Comparison of ENCODE assay signal across 8 cellular contexts in the genomic region with DNA sequence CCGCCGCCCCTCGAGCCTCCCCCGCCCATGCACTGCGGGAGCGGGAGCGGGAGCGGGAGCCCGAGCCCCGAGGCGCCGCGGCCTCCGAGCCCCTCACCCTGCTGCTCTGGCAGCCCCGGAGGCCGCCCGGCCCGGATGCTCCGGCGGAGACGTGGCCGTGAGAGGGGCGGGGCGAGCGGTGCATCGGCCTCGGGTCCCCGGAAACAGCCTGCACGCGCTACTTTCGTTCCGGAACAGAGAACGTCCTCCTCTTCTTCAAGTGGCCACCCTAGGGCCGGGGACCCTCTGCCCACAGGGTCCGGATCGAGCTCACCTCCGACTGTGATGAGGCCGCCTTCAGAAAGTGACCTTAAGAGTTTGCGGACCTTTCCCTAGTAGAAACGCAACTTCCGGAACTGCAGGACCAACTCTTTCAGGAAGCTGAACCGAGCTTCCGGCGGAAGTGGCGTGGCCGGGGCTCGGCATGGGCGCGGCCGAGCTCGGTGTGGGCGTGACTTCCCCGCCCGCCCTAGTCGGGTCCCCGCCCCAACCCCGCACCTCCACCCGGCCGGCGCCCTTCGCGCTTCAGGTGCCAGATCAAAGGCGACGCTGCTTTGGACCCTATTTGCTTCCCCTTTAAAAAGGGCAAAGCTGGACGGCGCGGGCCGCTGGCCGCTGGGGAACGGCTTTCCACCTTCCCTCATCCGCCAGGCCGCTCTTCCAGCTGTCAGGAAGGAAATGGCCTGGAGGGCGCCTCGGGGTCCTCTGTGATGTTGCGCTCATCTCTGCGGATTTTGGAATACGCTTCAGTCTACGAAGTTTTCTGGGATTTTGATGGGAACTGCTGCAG. TPM values are rescaled to one million over a fixed set of nuclear protein-coding genes. Genes with fewer than 3 reads are reported as not detected.
DNase-seq lines count a peak whose midpoint lies in the region; ATAC-seq and TF ChIP-seq lines count a peak whose summit lies in the region.

A gene with protein sequence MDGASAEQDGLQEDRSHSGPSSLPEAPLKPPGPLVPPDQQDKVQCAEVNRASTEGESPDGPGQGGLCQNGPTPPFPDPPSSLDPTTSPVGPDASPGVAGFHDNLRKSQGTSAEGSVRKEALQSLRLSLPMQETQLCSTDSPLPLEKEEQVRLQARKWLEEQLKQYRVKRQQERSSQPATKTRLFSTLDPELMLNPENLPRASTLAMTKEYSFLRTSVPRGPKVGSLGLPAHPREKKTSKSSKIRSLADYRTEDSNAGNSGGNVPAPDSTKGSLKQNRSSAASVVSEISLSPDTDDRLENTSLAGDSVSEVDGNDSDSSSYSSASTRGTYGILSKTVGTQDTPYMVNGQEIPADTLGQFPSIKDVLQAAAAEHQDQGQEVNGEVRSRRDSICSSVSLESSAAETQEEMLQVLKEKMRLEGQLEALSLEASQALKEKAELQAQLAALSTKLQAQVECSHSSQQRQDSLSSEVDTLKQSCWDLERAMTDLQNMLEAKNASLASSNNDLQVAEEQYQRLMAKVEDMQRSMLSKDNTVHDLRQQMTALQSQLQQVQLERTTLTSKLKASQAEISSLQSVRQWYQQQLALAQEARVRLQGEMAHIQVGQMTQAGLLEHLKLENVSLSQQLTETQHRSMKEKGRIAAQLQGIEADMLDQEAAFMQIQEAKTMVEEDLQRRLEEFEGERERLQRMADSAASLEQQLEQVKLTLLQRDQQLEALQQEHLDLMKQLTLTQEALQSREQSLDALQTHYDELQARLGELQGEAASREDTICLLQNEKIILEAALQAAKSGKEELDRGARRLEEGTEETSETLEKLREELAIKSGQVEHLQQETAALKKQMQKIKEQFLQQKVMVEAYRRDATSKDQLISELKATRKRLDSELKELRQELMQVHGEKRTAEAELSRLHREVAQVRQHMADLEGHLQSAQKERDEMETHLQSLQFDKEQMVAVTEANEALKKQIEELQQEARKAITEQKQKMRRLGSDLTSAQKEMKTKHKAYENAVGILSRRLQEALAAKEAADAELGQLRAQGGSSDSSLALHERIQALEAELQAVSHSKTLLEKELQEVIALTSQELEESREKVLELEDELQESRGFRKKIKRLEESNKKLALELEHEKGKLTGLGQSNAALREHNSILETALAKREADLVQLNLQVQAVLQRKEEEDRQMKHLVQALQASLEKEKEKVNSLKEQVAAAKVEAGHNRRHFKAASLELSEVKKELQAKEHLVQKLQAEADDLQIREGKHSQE (N-terminal part only) (minus strand): TSS at position 164 of the 829 bp plus-strand sequence. CDS start 6,741 bp downstream, outside the sequence.

- ATAC-seq in GM18498 (IDR thresholded peaks at IDR 0.05; ENCODE audit: unreplicated experiment) (peak; percentile 86), HG02885 (IDR thresholded peaks at IDR 0.05; ENCODE audit: poor library complexity, unreplicated experiment) (peak; percentile 91), left ventricle myocardium superior (peak; percentile 98)

- peaks cover 32% of the 10 kb centered on the region for H3K4me1 Mint-ChIP-seq in T-helper 1 cell treated with Interleukin-12 subunit alpha and Interleukin-12 subunit beta and Interleukin-4 antibody, amounts not matched to agents 30 μg/mL and 1 μg/mL, for 36 hours (ENCODE audit: low read depth)

- 4% methylated on average over 72 of the region's 78 CpGs for WGBS in prostate gland

- peak within 1 kb of the TSS; percentile 76 to 89 for H3K4me3 ChIP-seq in prostate gland

- peaks cover 38% of the 10 kb centered on the region for H3K36me3 Mint-ChIP-seq in T-helper 1 cell treated with Interleukin-12 subunit alpha and Interleukin-12 subunit beta and Interleukin-4 antibody, amounts not matched to agents 30 μg/mL and 1 μg/mL, for 36 hours (ENCODE audit: low read depth)

- H3K4me1 ChIP-seq in prostate gland (replicated peaks): peaks cover 5% of the 10 kb centered on the region

- peak; percentile 51 for TF ChIP-seq POLR2A in prostate gland (IDR thresholded peaks at IDR 0.05)

- intact Hi-C loops in left ventricle myocardium superior (cut with micrococcal nuclease) (no loop called here), prostate gland (cut with DNase I) (loop anchor here (5.0 kb wide), 2 partner anchors 58 to 62 kb away; a partner anchor contains a TSS)

- H3K4me3 Mint-ChIP-seq in T-helper 1 cell treated with Interleukin-12 subunit alpha and Interleukin-12 subunit beta and Interleukin-4 antibody, amounts not matched to agents 30 μg/mL and 1 μg/mL, for 36 hours: peak within 1 kb of the TSS; percentile 98

- peak within 1 kb of the TSS; percentile 100 for H3K27ac Mint-ChIP-seq in T-helper 1 cell treated with Interleukin-12 subunit alpha and Interleukin-12 subunit beta and Interleukin-4 antibody, amounts not matched to agents 30 μg/mL and 1 μg/mL, for 36 hours

- TF ChIP-seq CTCF in prostate gland (IDR thresholded peaks at IDR 0.05): no peak

- no peaks in the 10 kb centered on the region for H3K9me3 Mint-ChIP-seq in T-helper 1 cell treated with Interleukin-12 subunit alpha and Interleukin-12 subunit beta and Interleukin-4 antibody, amounts not matched to agents 30 μg/mL and 1 μg/mL, for 36 hours

- H3K36me3 ChIP-seq in prostate gland: peaks cover 0 to 4% of the 10 kb centered on the region in 2 donors

- H3K9me3 ChIP-seq in prostate gland: no peaks in the 10 kb centered on the region

- H3K27ac ChIP-seq in prostate gland: peak within 1 kb of the TSS; percentile 92 to 99

- no peaks in the 10 kb centered on the region for H3K27me3 ChIP-seq in prostate gland (replicated peaks; ENCODE audit: insufficient read depth)

- H3K27me3 Mint-ChIP-seq in T-helper 1 cell treated with Interleukin-12 subunit alpha and Interleukin-12 subunit beta and Interleukin-4 antibody, amounts not matched to agents 30 μg/mL and 1 μg/mL, for 36 hours (ENCODE audit: low read depth): no peaks in the 10 kb centered on the region

- DNase-seq in NCI-H1694 treated with DMSO at 0.1 percent for 48 hours (lab: John Stamatoyannopoulos, UW): peak; percentile 58
- DNase-seq in amniotic stem cell (lab: John Stamatoyannopoulos, UW): peak; percentile 82
- DNase-seq in left ventricle myocardium superior: peak; percentile 97
- peak; percentile 93 for DNase-seq in prostate gland (ENCODE audit: low spot score)
- DNase-seq in ureter (ENCODE audit: low spot score): peak; percentile 94

RNA-seq across cellular contexts. Expression of the gene that starts here (rescaled TPM):
- total RNA-seq in left ventricle myocardium superior: 26.3 TPM
- total RNA-seq in prostate gland: 100 to 1,000 TPM in 1 of 2 donors, 10 to 100 TPM in 1; 99.1 to 109 TPM
- 79.5 TPM for total RNA-seq in ureter

Comparison
In these comparisons a context has a peak if more than half of its experiments do, and no peak if none do; other contexts are left out.
1. Peak in every context shown above with its lines: DNase-seq, ATAC-seq, H3K4me3 ChIP-seq and H3K27ac ChIP-seq.